In genomic region chr10:79904671-79905321, GRCh38 we compare ENCODE assay signal across 8 cellular contexts. TPM values are rescaled to one million over a fixed set of nuclear protein-coding genes. Genes with fewer than 3 reads are reported as not detected.
DNase-seq lines count a peak whose midpoint lies in the region.

No MANE protein-coding gene starts in this region.

- H3K27me3 ChIP-seq in esophagus (ENCODE audit: control insufficient read depth in 1 of 2, insufficient read depth in 2 of 2, low read length in 2 of 2) (peaks cover 0 to 4% of the 10 kb centered on the region in 2 donors), mucosa of stomach (ENCODE audit: control insufficient read depth, insufficient read depth, low read length) (peaks cover 22% of the 10 kb centered on the region)

- peaks cover 0 to 2% of the 10 kb centered on the region in 2 donors for H3K9me3 ChIP-seq in esophagus (ENCODE audit: control insufficient read depth in 2 of 2, insufficient read depth in 1 of 2, low read depth in 1 of 2, low read length in 1 of 2)
- no peaks in the 10 kb centered on the region for H3K9me3 ChIP-seq in mucosa of stomach (ENCODE audit: control insufficient read depth, low read length)

- peak overlapping the region; percentile 58 for H3K9ac ChIP-seq in mucosa of stomach (ENCODE audit: low read length)

- 1% methylated on average over 58 of the region's 58 CpGs for WGBS in esophagus, 2 donors

- DNase-seq in AG20443 (ENCODE audit: low spot score), result peak; percentile 84
- DNase-seq in GOT3 (lab: John Stamatoyannopoulos, UW), result peak; percentile 43
- DNase-seq in NCI-H460 (ENCODE audit: extremely low read depth, low read depth), result peak; percentile 34
- DNase-seq in activated T-cell treated with anti-CD3 and anti-CD28 coated beads for 24 hours (ENCODE audit: low read depth), result peak; percentile 48
- peak; percentile 24 to 41 for DNase-seq in stimulated activated CD8-positive, alpha-beta memory T cell treated with anti-CD3 and anti-CD28 coated beads, Interleukin-7, amount 100 ng/mL, for 48 hours (ENCODE audit: extremely low read depth in 1 of 2, low read depth in 1 of 2)
- no peak for DNase-seq in amniotic stem cell (lab: John Stamatoyannopoulos, UW)

- H3K4me3 ChIP-seq in esophagus (ENCODE audit: low read depth in 1 of 2, low read length in 2 of 2), result peak overlapping the region; percentile 50 to 60
- H3K4me3 ChIP-seq in mucosa of stomach (ENCODE audit: low read length), result peak overlapping the region; percentile 15

- peak overlapping the region; percentile 50 to 57 for H3K27ac ChIP-seq in esophagus (ENCODE audit: low read depth in 2 of 2, low read length in 1 of 2)

- H3K4me1 ChIP-seq in esophagus (ENCODE audit: control insufficient read depth in 2 of 2, insufficient read depth in 2 of 2, low read length in 1 of 2) (peaks cover 0 to 7% of the 10 kb centered on the region in 2 donors), mucosa of stomach (ENCODE audit: control insufficient read depth, insufficient read depth, low read length) (no peaks in the 10 kb centered on the region)

- H3K36me3 ChIP-seq in esophagus (ENCODE audit: control insufficient read depth in 2 of 2, insufficient read depth in 2 of 2, low read length in 1 of 2), result no peaks in the 10 kb centered on the region
- H3K36me3 ChIP-seq in mucosa of stomach (ENCODE audit: control insufficient read depth, insufficient read depth, low read length), result no peaks in the 10 kb centered on the region

RNA-seq across cellular contexts. Expression of gene SFTPD, which starts 44.1 kb away (rescaled TPM):
- total RNA-seq in NCI-H460 (2014; rRNA removed; shearing (Covaris generic)), result not detected in 2 replicates
- 0.14 TPM in 1 of 2 replicates, not detected in the other for polyA plus RNA-seq in NCI-H460 (2014; cell fraction: nucleus; rRNA removed)
- 1 to 10 TPM in 1 of 2 donors, under 1 TPM in 1; 0.79 to 1.3 TPM for polyA plus RNA-seq in esophagus
